ENCODE assay signal across 8 cellular contexts in the genomic region with DNA sequence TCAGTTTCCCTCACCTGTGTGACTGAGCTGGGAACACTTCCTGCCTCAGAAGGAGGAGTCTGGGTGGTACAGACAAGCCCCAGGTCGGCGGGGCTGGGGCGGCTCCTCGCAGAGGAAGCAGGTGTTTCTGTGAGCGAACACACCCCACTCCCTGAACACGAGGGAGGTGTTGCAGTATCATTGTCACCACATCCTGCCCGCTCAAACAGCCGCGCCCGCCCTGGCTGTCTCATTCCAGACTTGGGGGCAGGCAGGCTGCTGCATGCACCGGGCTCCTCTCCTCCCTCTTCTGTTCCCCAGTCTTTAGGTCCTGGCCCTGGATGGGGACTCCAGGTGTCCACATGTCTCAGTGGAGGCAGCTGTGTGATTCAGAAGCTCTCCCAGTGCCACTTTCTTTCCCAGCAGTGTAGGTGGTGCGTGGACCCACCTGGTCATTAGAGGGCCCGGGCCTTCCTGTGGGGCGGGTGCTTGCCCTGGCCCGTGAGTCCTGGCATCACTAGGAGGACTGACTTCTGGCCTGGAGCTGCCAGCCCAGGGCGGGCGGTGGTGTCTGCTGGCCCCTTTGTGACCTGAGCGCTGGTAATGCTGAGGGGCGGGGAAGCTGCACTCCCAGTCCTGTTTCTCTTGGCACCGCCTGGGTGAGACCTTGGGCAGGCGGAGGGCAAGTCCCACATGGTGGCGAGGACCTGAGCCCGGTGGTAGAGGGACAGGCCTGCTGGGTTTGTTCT. TPM values are rescaled to one million over a fixed set of nuclear protein-coding genes. Genes with fewer than 3 reads are reported as not detected.
DNase-seq lines count a peak whose midpoint lies in the region; ATAC-seq, FAIRE-seq and TF ChIP-seq lines count a peak whose summit lies in the region.

No MANE protein-coding gene starts in this region.

- H3K4me1 Mint-ChIP-seq in effector memory CD8-positive, alpha-beta T cell (ENCODE audit: low read depth in 2 of 2): peaks cover 47 to 53% of the 10 kb centered on the region in 2 donors

- peak; percentile 40 for ATAC-seq in HG03558 (IDR thresholded peaks at IDR 0.05; ENCODE audit: extremely low read depth, unreplicated experiment)
- ATAC-seq in effector memory CD8-positive, alpha-beta T cell (replicated peaks): peak; percentile 96

- TF ChIP-seq POLR2A in H54 (IDR thresholded peaks at IDR 0.05; ENCODE audit: low read depth, low read length): no peak

- H3K4me3 Mint-ChIP-seq in effector memory CD8-positive, alpha-beta T cell: peak overlapping the region; percentile 81 to 83

- peak overlapping the region; percentile 21 for H3K27ac ChIP-seq in AG04450 (ENCODE audit: low read depth, low read length)

- H3K27me3 ChIP-seq in AG04450 (ENCODE audit: control insufficient read depth, insufficient read depth, low read length): no peaks in the 10 kb centered on the region

- POLR2A ChIA-PET in AG04450 (lab: Yijun Ruan, JAX): no interaction called here

- CTCF ChIA-PET in AG04450 (lab: Charles Lee): no interaction called here

- H3K27me3 Mint-ChIP-seq in effector memory CD8-positive, alpha-beta T cell: no peaks in the 10 kb centered on the region

- no peak overlapping the region for H3K4me3 ChIP-seq in AG04450 (ENCODE audit: low read depth, low read length)

- H3K27ac Mint-ChIP-seq in effector memory CD8-positive, alpha-beta T cell: peak overlapping the region; percentile 95 to 97

- DNase-seq in AG04450 (ENCODE audit: low read depth, low spot score) (no peak), GM19240 (ENCODE audit: insufficient read length, low spot score) (peak; percentile 78), H54 (ENCODE audit: insufficient read length, low spot score) (no peak), HuH-7 (ENCODE audit: low spot score) (no peak)
- peak; percentile 83 to 86 for DNase-seq in activated CD4-positive, alpha-beta T cell treated with anti-CD3 and anti-CD28 coated beads for 4 hours
- DNase-seq in effector memory CD8-positive, alpha-beta T cell: peak; percentile 81 to 84 (median 81)
- peak; percentile 74 to 79 for DNase-seq in stimulated activated CD4-positive, alpha-beta T cell treated with anti-CD3 and anti-CD28 coated beads, Interleukin-15, amount 100 ng/mL, for 48 hours (ENCODE audit: low read depth in 2 of 2)

- no peaks in the 10 kb centered on the region for H3K9me3 Mint-ChIP-seq in effector memory CD8-positive, alpha-beta T cell

- FAIRE-seq in H54 (lab: Jason Lieb, UNC): no peak

- peaks cover 20% of the 10 kb centered on the region for H3K36me3 Mint-ChIP-seq in effector memory CD8-positive, alpha-beta T cell (ENCODE audit: insufficient read depth)

- peaks cover 4% of the 10 kb centered on the region; the same call in 1 of the 2 replicates for H3K9me3 ChIP-seq in AG04450 (ENCODE audit: control insufficient read depth, insufficient read depth, low read length)

- no peak for TF ChIP-seq CTCF in AG04450 (IDR thresholded peaks at IDR 0.05; ENCODE audit: low read depth, low read length)

RNA-seq across cellular contexts. Expression of a gene that starts 18.3 kb away (rescaled TPM):
- 9.3 and 11.6 TPM in 2 replicates for polyA plus RNA-seq in AG04450 (2011; rRNA removed)
- 8.0 and 10.8 TPM in 2 replicates for polyA minus RNA-seq in AG04450 (2011; rRNA and poly(A)+ RNA removed)

RNA-seq across cellular contexts. Expression of a gene that starts 20.6 kb away (rescaled TPM):
- polyA plus RNA-seq in AG04450 (2011; rRNA removed): 25.3 and 31.7 TPM in 2 replicates
- polyA minus RNA-seq in AG04450 (2011; rRNA and poly(A)+ RNA removed): 33.8 and 45.7 TPM in 2 replicates

RNA-seq across cellular contexts. Expression of a gene that starts 20.8 kb away (rescaled TPM):
- polyA plus RNA-seq in AG04450 (2011; rRNA removed): 5.2 and 7.0 TPM in 2 replicates
- 3.1 and 6.4 TPM in 2 replicates for polyA minus RNA-seq in AG04450 (2011; rRNA and poly(A)+ RNA removed)

RNA-seq across cellular contexts. Expression of a gene that starts 44.9 kb away (rescaled TPM):
- polyA plus RNA-seq in AG04450 (2011; rRNA removed): 31.4 and 31.8 TPM in 2 replicates
- 37.7 and 49.4 TPM in 2 replicates for polyA minus RNA-seq in AG04450 (2011; rRNA and poly(A)+ RNA removed)

RNA-seq across cellular contexts. Expression of a gene that starts 45.0 kb away (rescaled TPM):
- 46.3 and 52.1 TPM in 2 replicates for polyA plus RNA-seq in AG04450 (2011; rRNA removed)
- polyA minus RNA-seq in AG04450 (2011; rRNA and poly(A)+ RNA removed): 125 and 157 TPM in 2 replicates

Comparison
In these comparisons a context has a peak if more than half of its experiments do, and no peak if none do; other contexts are left out.
1. DNase-seq: peak in GM19240 (single experiment), activated CD4-positive, alpha-beta T cell treated with anti-CD3 and anti-CD28 coated beads for 4 hours (2 of 2), effector memory CD8-positive, alpha-beta T cell (3 of 3) and stimulated activated CD4-positive, alpha-beta T cell treated with anti-CD3 and anti-CD28 coated beads, Interleukin-15, amount 100 ng/mL, for 48 hours (2 of 2); none in AG04450 (single experiment), H54 (single experiment) and HuH-7 (single experiment).